10 cellular contexts compared by ENCODE assay signal in genomic region chr9:135086597-135087488, GRCh38. TPM values are rescaled to one million over a fixed set of nuclear protein-coding genes. Genes with fewer than 3 reads are reported as not detected.
DNase-seq lines count a peak whose midpoint lies in the region; ATAC-seq and TF ChIP-seq lines count a peak whose summit lies in the region.
"Had no signal": no experiment of that assay in that cellular context is flagged by ENCODE, and none has a peak within 500 bp of the region (broad histone marks: within the 10 kb centered on the region; RNA-seq: fewer than 3 reads in every experiment).

No MANE protein-coding gene starts in this region.

- H3K27ac ChIP-seq in ACC112 (ENCODE audit: low read depth, low read length) (no peak overlapping the region), SK-N-MC (peak overlapping the region; percentile 92), hepatocyte (no peak overlapping the region)

- H2AFZ ChIP-seq in ACC112 (ENCODE audit: low read length, unreplicated experiment) (peak overlapping the region; percentile 14), hepatocyte (no peak overlapping the region)

- DNase-seq in SK-N-MC (ENCODE audit: low read depth, low spot score) (no peak), hepatocyte (ENCODE audit: low spot score) (no peak), retina (peak; percentile 79), activated gamma-delta T cell (lab: John Stamatoyannopoulos, UW) (no peak)
- DNase-seq in stimulated activated CD8-positive, alpha-beta memory T cell treated with anti-CD3 and anti-CD28 coated beads, Interleukin-4, amount 100 ng/mL, for 48 hours = no peak
- DNase-seq: effector CD4-positive, alpha-beta T cell; GDM1 had no signal

- H3K9me2 ChIP-seq in hepatocyte (replicated peaks; ENCODE audit: insufficient read depth) = no peaks in the 10 kb centered on the region

- H3K9me3 ChIP-seq in SK-N-MC (ENCODE audit: low read depth, low read length) (no peaks in the 10 kb centered on the region), hepatocyte (ENCODE audit: low read depth) (no peaks in the 10 kb centered on the region)

- peak overlapping the region; percentile 21 for H3K9ac ChIP-seq in SK-N-MC (ENCODE audit: insufficient read length)

- 23% methylated on average over 49 of the region's 61 CpGs for WGBS in hepatocyte (ENCODE audit: low lambda C conversion rate, missing lambda C conversion rate)

- ATAC-seq in GM21737 (IDR thresholded peaks at IDR 0.05; ENCODE audit: unreplicated experiment) (no peak), HG03565 (IDR thresholded peaks at IDR 0.05; ENCODE audit: unreplicated experiment) (no peak)

- peaks cover 44% of the 10 kb centered on the region for H3K27me3 ChIP-seq in ACC112 (ENCODE audit: insufficient read depth, low read length)
- peaks cover 61% of the 10 kb centered on the region for H3K27me3 ChIP-seq in hepatocyte

- H3K4me1 ChIP-seq in ACC112 (ENCODE audit: control insufficient read depth, insufficient read depth, low read length, unreplicated experiment) (no peaks in the 10 kb centered on the region), hepatocyte (ENCODE audit: insufficient read depth) (no peaks in the 10 kb centered on the region)

- no peaks in the 10 kb centered on the region for H3K36me3 ChIP-seq in ACC112 (ENCODE audit: insufficient read depth, low read length)
- peaks cover 20% of the 10 kb centered on the region for H3K36me3 ChIP-seq in SK-N-MC (ENCODE audit: insufficient read depth, low read length)
- no peaks in the 10 kb centered on the region for H3K36me3 ChIP-seq in hepatocyte (replicated peaks; ENCODE audit: insufficient read depth, low read depth)

- no peaks in the 10 kb centered on the region for H3K79me2 ChIP-seq in ACC112 (ENCODE audit: control insufficient read depth, insufficient read depth, low read length, unreplicated experiment)
- no peaks in the 10 kb centered on the region for H3K79me2 ChIP-seq in hepatocyte

- no peak for TF ChIP-seq CTCF in hepatocyte (IDR thresholded peaks at IDR 0.05; ENCODE audit: poor library complexity)

- no peaks in the 10 kb centered on the region for H4K20me1 ChIP-seq in hepatocyte (ENCODE audit: insufficient read depth, poor library complexity, severe bottlenecking)

- peak overlapping the region; percentile 74 for H3K4me2 ChIP-seq in hepatocyte

- H3K4me3 ChIP-seq in ACC112 (ENCODE audit: low read depth, low read length) (peak overlapping the region; percentile 70), SK-N-MC (peak overlapping the region; percentile 83), hepatocyte (no peak overlapping the region)

RNA-seq across cellular contexts. Expression of gene OLFM1, which starts 0.6 kb away (rescaled TPM):
- total RNA-seq in hepatocyte = 1.5 and 4.8 TPM in 2 replicates
- polyA plus RNA-seq in hepatocyte = 0.94 and 1.1 TPM in 2 replicates
